22 cellular contexts compared by ENCODE assay signal in the genomic region with DNA sequence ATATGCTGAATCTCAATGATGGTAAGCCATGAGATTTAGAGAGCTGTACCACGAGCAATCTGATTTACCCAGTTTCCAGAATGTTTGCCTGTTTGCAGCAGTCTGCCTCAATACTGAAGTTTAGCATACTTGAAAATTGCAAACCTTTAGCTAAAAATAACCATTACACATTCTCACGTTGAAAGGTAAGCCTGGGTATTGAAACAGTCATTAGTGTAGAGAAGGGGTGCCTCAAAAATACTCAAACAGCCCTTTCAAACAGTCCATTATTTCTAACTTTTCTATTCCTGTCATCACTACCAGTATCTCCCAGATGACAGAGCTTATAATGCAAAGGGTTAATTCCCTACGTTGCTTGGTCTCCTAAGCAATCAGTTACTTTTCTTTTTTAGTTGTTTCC.
DNase-seq lines count a peak whose midpoint lies in the region; ATAC-seq and TF ChIP-seq lines count a peak whose summit lies in the region.
"Had no signal": no experiment of that assay in that cellular context is flagged by ENCODE, and none has a peak within 500 bp of the region (broad histone marks: within the 10 kb centered on the region; RNA-seq: fewer than 3 reads in every experiment).

No MANE protein-coding gene starts in this region.

- ATAC-seq in GM18870 (IDR thresholded peaks at IDR 0.05; ENCODE audit: unreplicated experiment) (peak; percentile 41), HG02798 (IDR thresholded peaks at IDR 0.05; ENCODE audit: poor library complexity, unreplicated experiment) (peak; percentile 61), GM18520 (IDR thresholded peaks at IDR 0.05; ENCODE audit: unreplicated experiment) (no peak)
- ATAC-seq in activated T-cell treated with anti-CD3 and anti-CD28 coated beads, Interleukin-2, amount 50 U/mL, for 72 hours (replicated peaks in 1 of 2), result no peak

- no peak for DNase-seq in ascending aorta (ENCODE audit: low spot score in 2 of 2)
- DNase-seq in tibial artery, result no peak
- DNase-seq in activated T-cell treated with anti-CD3 and anti-CD28 coated beads, Interleukin-2, amount 50 U/mL, for 72 hours, result no peak
- DNase-seq in NCI-H1092 treated with DMSO at 0.1 percent for 48 hours (lab: John Stamatoyannopoulos, UW), result no peak
- no peak for DNase-seq in NCI-H2029 treated with DMSO at 0.1 percent for 48 hours (lab: John Stamatoyannopoulos, UW)
- DNase-seq: activated naive CD4-positive, alpha-beta T cell; CD8-positive, alpha-beta memory T cell; erythroblast; foreskin melanocyte; GDM1; H7; KBM-7; NCI-H187; NK-92 treated with Interleukin-12 subunit alpha and Interleukin-12 subunit beta, amount 100 ng/mL, for 24 hours; small intestine; stimulated activated CD4-positive, alpha-beta T cell treated with anti-CD3 and anti-CD28 coated beads, Interleukin-4, amount 100 ng/mL, for 4 hours; WERI-Rb-1 had no signal

- no peaks in the 10 kb centered on the region for H3K36me3 ChIP-seq in ascending aorta
- no peaks in the 10 kb centered on the region for H3K36me3 ChIP-seq in tibial artery
- H3K36me3 ChIP-seq: prostate gland, WERI-Rb-1 had no signal

- H3K27ac Mint-ChIP-seq in activated T-cell treated with anti-CD3 and anti-CD28 coated beads, Interleukin-2, amount 50 U/mL, for 72 hours, result no peak overlapping the region
- H3K27ac Mint-ChIP-seq: CD8-positive, alpha-beta memory T cell had no signal

- TF ChIP-seq CTCF in ascending aorta (IDR thresholded peaks at IDR 0.05), result no peak
- TF ChIP-seq CTCF in tibial artery (IDR thresholded peaks at IDR 0.05), result no peak

- H3K36me3 Mint-ChIP-seq in activated T-cell treated with anti-CD3 and anti-CD28 coated beads, Interleukin-2, amount 50 U/mL, for 72 hours (ENCODE audit: insufficient read depth in 2 of 2), result no peaks in the 10 kb centered on the region
- H3K36me3 Mint-ChIP-seq: CD8-positive, alpha-beta memory T cell had no signal

- H3K9me3 ChIP-seq in ascending aorta (no peaks in the 10 kb centered on the region), tibial artery (no peaks in the 10 kb centered on the region)
- H3K9me3 ChIP-seq: prostate gland had no signal

- H3K27me3 ChIP-seq in ascending aorta, result no peaks in the 10 kb centered on the region
- no peaks in the 10 kb centered on the region for H3K27me3 ChIP-seq in tibial artery
- H3K27me3 ChIP-seq: hepatocyte had no signal

- H3K27me3 Mint-ChIP-seq in activated T-cell treated with anti-CD3 and anti-CD28 coated beads, Interleukin-2, amount 50 U/mL, for 72 hours (ENCODE audit: low read depth), result no peaks in the 10 kb centered on the region
- H3K27me3 Mint-ChIP-seq: CD8-positive, alpha-beta memory T cell had no signal

- intact Hi-C loops in ascending aorta (cut with DNase I) (loop anchor here (5.0 kb wide), 2 partner anchors 35 to 110 kb away; a partner anchor contains a TSS), tibial artery (cut with DNase I; ENCODE audit: low total_unique reads) (loop anchor here (10.0 kb wide), 1 partner anchor 48 kb away; no protein-coding TSS in a partner anchor)

- H3K4me1 ChIP-seq in ascending aorta (peaks cover 3 to 41% of the 10 kb centered on the region in 2 donors), tibial artery (peaks cover 0 to 77% (median 22%) of the 10 kb centered on the region in 4 donors)
- H3K4me1 ChIP-seq: prostate gland had no signal

- H3K4me3 ChIP-seq in ascending aorta, result no peak overlapping the region
- H3K4me3 ChIP-seq in tibial artery, result no peak overlapping the region
- H3K4me3 ChIP-seq: hepatocyte, prostate gland had no signal

- H3K4me1 Mint-ChIP-seq in activated T-cell treated with anti-CD3 and anti-CD28 coated beads, Interleukin-2, amount 50 U/mL, for 72 hours (ENCODE audit: low read depth), result peaks cover 10% of the 10 kb centered on the region
- H3K4me1 Mint-ChIP-seq: CD8-positive, alpha-beta memory T cell had no signal

- peaks cover 0 to 2% of the 10 kb centered on the region in 2 donors for H3K9me3 Mint-ChIP-seq in activated T-cell treated with anti-CD3 and anti-CD28 coated beads, Interleukin-2, amount 50 U/mL, for 72 hours
- H3K9me3 Mint-ChIP-seq: CD8-positive, alpha-beta memory T cell had no signal

- no peak overlapping the region for H3K4me3 Mint-ChIP-seq in activated T-cell treated with anti-CD3 and anti-CD28 coated beads, Interleukin-2, amount 50 U/mL, for 72 hours
- H3K4me3 Mint-ChIP-seq: CD8-positive, alpha-beta memory T cell had no signal

- H3K27ac ChIP-seq in ascending aorta, result peak overlapping the region; percentile 70 to 73
- peak overlapping the region; percentile 69 to 81 for H3K27ac ChIP-seq in tibial artery
- H3K27ac ChIP-seq: hepatocyte, prostate gland, WERI-Rb-1 had no signal

Comparison
In these comparisons a context has a peak if more than half of its experiments do, and no peak if none do; other contexts are left out.
1. ATAC-seq: peak in GM18870 (single experiment) and HG02798 (single experiment); none in activated T-cell treated with anti-CD3 and anti-CD28 coated beads, Interleukin-2, amount 50 U/mL, for 72 hours (0 of 2) and GM18520 (single experiment).